Comparison of ENCODE assay signal across 15 cellular contexts in the genomic region with DNA sequence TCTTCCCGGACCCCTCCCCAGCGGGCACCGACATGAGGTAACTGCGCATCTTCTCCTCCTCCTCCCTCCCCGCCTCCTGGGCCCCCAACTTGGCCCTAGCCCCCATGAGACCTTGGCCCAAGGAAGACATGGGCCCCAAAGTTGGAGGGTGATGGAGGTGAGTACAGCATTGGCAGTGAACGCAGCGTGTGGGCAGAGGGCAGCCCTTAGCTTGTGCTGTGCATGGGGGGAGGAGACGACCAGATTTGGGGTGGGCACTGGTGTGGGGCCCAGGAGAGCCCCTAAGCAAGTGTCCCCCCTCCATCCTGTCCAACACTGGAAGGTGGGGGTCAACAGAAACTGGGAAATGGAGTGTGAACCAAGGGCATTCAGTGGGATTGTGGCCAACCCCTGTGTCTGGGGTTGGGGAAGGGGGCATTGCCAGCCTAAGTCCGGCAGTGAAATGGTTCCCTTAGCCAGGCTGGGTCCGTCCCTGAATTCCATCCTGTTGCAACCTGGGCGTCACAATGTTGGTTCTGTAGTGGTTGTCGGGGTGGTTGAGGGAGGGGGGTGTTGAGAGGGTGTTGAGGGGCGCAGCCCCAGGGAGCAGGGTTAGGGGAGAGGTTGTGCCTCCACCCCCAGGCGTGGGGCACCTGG. TPM values are rescaled to one million over a fixed set of nuclear protein-coding genes. Genes with fewer than 3 reads are reported as not detected.
A peak's percentile ranks its signal among the peaks of the same experiment; 100 is the strongest.
DNase-seq lines count a peak whose midpoint lies in the region; ATAC-seq and TF ChIP-seq lines count a peak whose summit lies in the region.
"Had no signal": no experiment of that assay in that cellular context is flagged by ENCODE, and none has a peak within 500 bp of the region (broad histone marks: within the 10 kb centered on the region; RNA-seq: fewer than 3 reads in every experiment).

No MANE protein-coding gene starts in this region.

- H3K27ac ChIP-seq in AG04450 (ENCODE audit: low read depth, low read length), result peak overlapping the region; percentile 31
- H3K27ac ChIP-seq in GM23338 (ENCODE audit: low read depth), result no peak overlapping the region
- H3K27ac ChIP-seq in osteoblast (ENCODE audit: low read depth, low read length), result no peak overlapping the region
- peak overlapping the region in 1 of 2 donors; percentile 18 for H3K27ac ChIP-seq in right atrium auricular region
- H3K27ac ChIP-seq: colonic mucosa had no signal

- H3K36me3 Mint-ChIP-seq in GM23338 (ENCODE audit: low read depth) (peaks cover 28% of the 10 kb centered on the region), brain (peaks cover 12% of the 10 kb centered on the region)

- H3K27me3 Mint-ChIP-seq in GM23338 (ENCODE audit: insufficient read depth, low read depth, poor library complexity), result peaks cover 10% of the 10 kb centered on the region
- no peaks in the 10 kb centered on the region for H3K27me3 Mint-ChIP-seq in brain

- H3K4me1 ChIP-seq in GM23338 (ENCODE audit: insufficient read depth) (peaks cover 5% of the 10 kb centered on the region; the same call in 1 of the 2 replicates), osteoblast (ENCODE audit: insufficient read depth, low read length) (peaks cover 17% of the 10 kb centered on the region), right atrium auricular region (peaks cover 0 to 13% of the 10 kb centered on the region in 2 donors)
- H3K4me1 ChIP-seq: colonic mucosa had no signal

- TF ChIP-seq CTCF in AG04450 (IDR thresholded peaks at IDR 0.05; ENCODE audit: low read depth, low read length) (no peak), GM23338 (conservative IDR thresholded peaks at IDR 0.05; ENCODE audit: low read depth in 2 of 2) (no peak), brain (conservative IDR thresholded peaks at IDR 0.05) (no peak), osteoblast (IDR thresholded peaks at IDR 0.05; ENCODE audit: extremely low read depth, low read depth, low read length) (no peak), right atrium auricular region (IDR thresholded peaks at IDR 0.05) (no peak)

- H3F3A ChIP-seq in GM23338 (replicated peaks; ENCODE audit: low read depth), result no peaks in the 10 kb centered on the region

- H3K9me3 Mint-ChIP-seq in GM23338, result no peaks in the 10 kb centered on the region
- H3K9me3 Mint-ChIP-seq in brain, result peaks cover 0 to 5% (median 0%) of the 10 kb centered on the region in 5 experiments

- H3K36me3 ChIP-seq in GM23338 (ENCODE audit: insufficient read depth), result peaks cover 8% of the 10 kb centered on the region; the same call in 1 of the 2 replicates
- H3K36me3 ChIP-seq in osteoblast (ENCODE audit: insufficient read depth, low read length), result peaks cover 45% of the 10 kb centered on the region
- H3K36me3 ChIP-seq in right atrium auricular region, result peaks cover 46% of the 10 kb centered on the region
- H3K36me3 ChIP-seq: colonic mucosa had no signal

- H3K4me3 Mint-ChIP-seq in GM23338 (no peak overlapping the region), brain (no peak overlapping the region)
- H3K4me3 Mint-ChIP-seq: neural crest cell had no signal

- no peaks in the 10 kb centered on the region for H3K27me3 ChIP-seq in AG04450 (ENCODE audit: control insufficient read depth, insufficient read depth, low read length)
- no peaks in the 10 kb centered on the region for H3K27me3 ChIP-seq in GM23338 (ENCODE audit: insufficient read depth)
- H3K27me3 ChIP-seq in osteoblast (ENCODE audit: insufficient read depth, low read length), result no peaks in the 10 kb centered on the region
- no peaks in the 10 kb centered on the region for H3K27me3 ChIP-seq in right atrium auricular region
- H3K27me3 ChIP-seq: BE2C, colonic mucosa had no signal

- H3K79me2 ChIP-seq in GM23338 (replicated peaks; ENCODE audit: insufficient read depth) (no peaks in the 10 kb centered on the region), osteoblast (ENCODE audit: insufficient read depth, low read length) (no peaks in the 10 kb centered on the region)

- H3K4me2 ChIP-seq in GM23338 (no peak overlapping the region), osteoblast (ENCODE audit: insufficient read depth, low read length) (no peak overlapping the region)

- H3K4me1 Mint-ChIP-seq in GM23338, result peaks cover 4% of the 10 kb centered on the region; the same call in 2 of the 3 replicates
- H3K4me1 Mint-ChIP-seq in brain, result peaks cover 8% of the 10 kb centered on the region
- H3K4me1 Mint-ChIP-seq: neural crest cell had no signal

- ATAC-seq in GM23338 (no peak), HG03280 (IDR thresholded peaks at IDR 0.05; ENCODE audit: unreplicated experiment) (no peak)

- POLR2A ChIA-PET in AG04450 (lab: Yijun Ruan, JAX), result no interaction called here

- no peaks in the 10 kb centered on the region for H4K20me1 ChIP-seq in GM23338 (replicated peaks; ENCODE audit: insufficient read depth)
- peaks cover 8% of the 10 kb centered on the region for H4K20me1 ChIP-seq in osteoblast (ENCODE audit: insufficient read depth, low read length)

- H3K4me3 ChIP-seq in AG04450 (ENCODE audit: low read depth, low read length), result no peak overlapping the region
- H3K4me3 ChIP-seq in GM23338, result no peak overlapping the region
- H3K4me3 ChIP-seq in osteoblast (ENCODE audit: insufficient read depth, low read length), result no peak overlapping the region
- no peak overlapping the region for H3K4me3 ChIP-seq in right atrium auricular region
- H3K4me3 ChIP-seq: colonic mucosa had no signal

- H3K9me2 ChIP-seq in GM23338 (ENCODE audit: insufficient read depth), result no peaks in the 10 kb centered on the region

- DNase-seq in AG04450 (ENCODE audit: low read depth, low spot score), result no peak
- no peak for DNase-seq in GM23338 (ENCODE audit: low spot score)
- DNase-seq in osteoblast (ENCODE audit: insufficient read length, low spot score, missing footprints), result peak; percentile 32
- DNase-seq in stimulated activated CD4-positive, alpha-beta T cell treated with anti-CD3 and anti-CD28 coated beads, Interleukin-1b, Interleukin-23, amount 100 ng/mL, for 48 hours, result no peak
- no peak for DNase-seq in right atrium auricular region (ENCODE audit: low spot score)
- DNase-seq: activated gamma-delta T cell treated with Interleukin-2 at 50 U/mL for 16 hours, BE2C, colonic mucosa, KBM-7, left cardiac atrium, NCI-H2081, NCI-H446 treated with DMSO at 0.1 percent for 48 hours had no signal

- H2AFZ ChIP-seq in GM23338 (no peak overlapping the region), osteoblast (ENCODE audit: low read length) (no peak overlapping the region)

- H3K27ac Mint-ChIP-seq in GM23338 (0 out of 2 replicates have a peak overlapping the region, but pooled peaks have one; percentile 31), brain (peak overlapping the region; percentile 19 to 84 (median 70))

- CTCF ChIA-PET in AG04450 (lab: Charles Lee), result no interaction called here

- peaks cover 15% of the 10 kb centered on the region for H3K9me3 ChIP-seq in AG04450 (ENCODE audit: control insufficient read depth, insufficient read depth, low read length)
- H3K9me3 ChIP-seq in osteoblast (ENCODE audit: low read depth, low read length), result no peaks in the 10 kb centered on the region
- H3K9me3 ChIP-seq in right atrium auricular region, result no peaks in the 10 kb centered on the region
- H3K9me3 ChIP-seq: BE2C, colonic mucosa had no signal

TF ChIP-seq in GM23338, 12 proteins besides CTCF, POLR2A, EP300 and RAD21 (continues in another document):
- TF ChIP-seq, protein P1, sequence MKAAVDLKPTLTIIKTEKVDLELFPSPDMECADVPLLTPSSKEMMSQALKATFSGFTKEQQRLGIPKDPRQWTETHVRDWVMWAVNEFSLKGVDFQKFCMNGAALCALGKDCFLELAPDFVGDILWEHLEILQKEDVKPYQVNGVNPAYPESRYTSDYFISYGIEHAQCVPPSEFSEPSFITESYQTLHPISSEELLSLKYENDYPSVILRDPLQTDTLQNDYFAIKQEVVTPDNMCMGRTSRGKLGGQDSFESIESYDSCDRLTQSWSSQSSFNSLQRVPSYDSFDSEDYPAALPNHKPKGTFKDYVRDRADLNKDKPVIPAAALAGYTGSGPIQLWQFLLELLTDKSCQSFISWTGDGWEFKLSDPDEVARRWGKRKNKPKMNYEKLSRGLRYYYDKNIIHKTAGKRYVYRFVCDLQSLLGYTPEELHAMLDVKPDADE (IDR thresholded peaks at IDR 0.05), result no peak
- TF ChIP-seq NANOG (IDR thresholded peaks at IDR 0.05; ENCODE audit: borderline replicate concordance) (no peak), CREB1 (CRISPR knock-in tag; IDR thresholded peaks at IDR 0.05; ENCODE audit: low read depth) (no peak)

RNA-seq across cellular contexts. Expression of a gene that starts 23.5 kb away (rescaled TPM):
- polyA plus RNA-seq in AG04450 (2011; rRNA removed) (29.4 and 30.9 TPM in 2 replicates), GM23338 (2016; fragmentation: Nextera tagmentation; extraction: Ambion mirVana) (8.5 and 9.6 TPM in 2 replicates), brain (ENCODE audit: insufficient read depth, low read depth, low replicate concordance) (27.2 TPM)
- polyA minus RNA-seq in AG04450 (2011; rRNA and poly(A)+ RNA removed), result 25.0 and 30.6 TPM in 2 replicates
- total RNA-seq in GM23338 (2014; rRNA removed; shearing (Covaris generic)), result 21.6 and 28.5 TPM in 2 replicates
- total RNA-seq in osteoblast (26.8 and 27.7 TPM in 2 replicates), right atrium auricular region (10 to 100 TPM; 11.2 to 28.1 TPM)

RNA-seq across cellular contexts. Expression of a gene that starts 49.8 kb away (rescaled TPM):
- polyA plus RNA-seq in AG04450 (2011; rRNA removed) (16.0 and 20.2 TPM in 2 replicates), GM23338 (2016; fragmentation: Nextera tagmentation; extraction: Ambion mirVana) (13.4 and 13.9 TPM in 2 replicates), brain (ENCODE audit: insufficient read depth, low read depth, low replicate concordance) (36.4 TPM)
- polyA minus RNA-seq in AG04450 (2011; rRNA and poly(A)+ RNA removed), result 18.9 and 20.5 TPM in 2 replicates
- total RNA-seq in GM23338 (2014; rRNA removed; shearing (Covaris generic)), result 42.6 and 59.6 TPM in 2 replicates
- total RNA-seq in osteoblast (32.9 and 34.2 TPM in 2 replicates), right atrium auricular region (10 to 100 TPM; 23.3 to 26.6 TPM)

RNA-seq across cellular contexts. Expression of a gene that starts 50.0 kb away (rescaled TPM):
- polyA plus RNA-seq in AG04450 (2011; rRNA removed) (8.9 and 11.6 TPM in 2 replicates), GM23338 (2016; fragmentation: Nextera tagmentation; extraction: Ambion mirVana) (5.3 and 5.4 TPM in 2 replicates), brain (ENCODE audit: insufficient read depth, low read depth, low replicate concordance) (9.1 TPM)
- polyA minus RNA-seq in AG04450 (2011; rRNA and poly(A)+ RNA removed), result 12.7 and 17.0 TPM in 2 replicates
- total RNA-seq in GM23338 (2014; rRNA removed; shearing (Covaris generic)), result 9.8 and 12.6 TPM in 2 replicates
- total RNA-seq in osteoblast (9.8 and 10.0 TPM in 2 replicates), right atrium auricular region (10 to 100 TPM; 15.2 to 15.6 TPM)
